36 cellular contexts compared by ENCODE assay signal in the genomic region with DNA sequence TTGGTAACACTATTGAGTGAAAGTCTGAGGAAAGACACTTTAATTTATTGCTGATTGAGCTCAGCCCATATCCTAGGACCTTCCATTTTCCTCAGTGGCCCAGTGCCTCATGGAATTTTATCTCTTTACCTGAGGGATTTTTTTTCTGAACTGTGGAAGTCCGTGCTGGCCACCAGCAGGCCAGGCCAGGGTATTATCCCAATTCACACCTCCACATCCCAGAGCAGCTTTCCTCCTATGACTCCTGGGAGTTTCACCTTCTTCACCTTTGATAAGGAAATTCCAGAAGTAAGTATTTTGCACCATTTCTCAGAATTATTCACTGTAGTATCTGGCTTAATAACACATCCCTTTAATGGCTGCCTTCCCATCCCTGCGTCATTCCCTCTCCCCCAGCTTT.
"Had no signal": no experiment of that assay in that cellular context is flagged by ENCODE, and none has a peak within 500 bp of the region (broad histone marks: within the 10 kb centered on the region; RNA-seq: fewer than 3 reads in every experiment).

No MANE protein-coding gene starts in this region.

- H3K4me3 Mint-ChIP-seq: activated B cell treated with CpG ODN at 0.5 μM for 24 hours; activated CD4-positive, alpha-beta memory T cell treated with anti-CD3 and anti-CD28 coated beads for 36 hours; activated CD4-positive, alpha-beta T cell treated with anti-CD3 and anti-CD28 coated beads, Interleukin-2, amount 10 ng/mL, durations not matched to agents 24 days and 14 days; activated CD8-positive, alpha-beta T cell treated with anti-CD3 and anti-CD28 coated beads for 36 hours; activated naive CD4-positive, alpha-beta T cell treated with anti-CD3 and anti-CD28 coated beads for 36 hours; activated naive CD8-positive, alpha-beta T cell; activated naive CD8-positive, alpha-beta T cell treated with anti-CD3 and anti-CD28 coated beads, Interleukin-2, amount 10 ng/mL, durations not matched to agents 7 days and 5 days; activated naive CD8-positive, alpha-beta T cell treated with anti-CD3 and anti-CD28 coated beads, Interleukin-2, amount 50 U/mL, for 24 hours; activated T-cell treated with anti-CD3 and anti-CD28 coated beads, Interleukin-2, amount 50 U/mL, for 4 hours; activated T-cell treated with anti-CD3 and anti-CD28 coated beads, Interleukin-2, amount 50 U/mL, for 72 hours; activated T-helper 1 cell treated with anti-CD3 and anti-CD28 coated beads, Interleukin-12 subunit alpha, Interleukin-12 subunit beta, Interleukin-2, Interleukin-4 antibody, amounts not matched to agents 30 ng/mL and 10 ng/mL and 1 ng/mL, durations not matched to agents 14 hours and 24 hours and 36 hours; activated T-helper 17 cell treated with anti-CD3 and anti-CD28 coated beads, Interleukin-2, amount 50 U/mL, for 72 hours; T-helper 1 cell treated with Interleukin-12 subunit alpha and Interleukin-12 subunit beta and Interleukin-4 antibody, amounts not matched to agents 30 μg/mL and 1 μg/mL, for 36 hours; T-helper 2 cell treated with Interferon-gamma antibody and Interleukin-4, amounts not matched to agents 5 μg/mL and 100 μg/mL, for 36 hours had no signal

- H3K36me3 ChIP-seq: brain microvascular endothelial cell, breast epithelium had no signal

- H3K4me3 ChIP-seq: body of pancreas, breast epithelium had no signal

- ATAC-seq: body of pancreas had no signal

- DNase-seq: activated B cell treated with CpG ODN at 0.5 μM for 24 hours; activated CD4-positive, alpha-beta memory T cell treated with anti-CD3 and anti-CD28 coated beads for 36 hours; activated CD4-positive, alpha-beta T cell treated with anti-CD3 and anti-CD28 coated beads for 4 hours; activated CD4-positive, alpha-beta T cell treated with anti-CD3 and anti-CD28 coated beads, Interleukin-2, amount 10 ng/mL, durations not matched to agents 24 days and 14 days; activated CD4-positive, alpha-beta T cell treated with anti-CD3 and anti-CD28 coated beads, Interleukin-2, amount 50 U/mL, for 1 hour; activated CD4-positive, alpha-beta T cell treated with anti-CD3 and anti-CD28 coated beads, Interleukin-2, amount 50 U/mL, for 4 hours; activated CD4-positive, CD25-positive, alpha-beta regulatory T cell treated with anti-CD3 and anti-CD28 coated beads, Interleukin-2, amount 50 U/mL, for 72 hours; activated CD8-positive, alpha-beta memory T cell treated with anti-CD3 and anti-CD28 coated beads, Interleukin-2, amount 50 U/mL, for 4 hours; activated CD8-positive, alpha-beta T cell treated with anti-CD3 and anti-CD28 coated beads for 36 hours; activated effector memory CD4-positive, alpha-beta T cell treated with anti-CD3 and anti-CD28 coated beads, Interleukin-2, amount 50 U/mL, for 16 hours; activated gamma-delta T cell treated with Interleukin-2 at 50 U/mL for 16 hours; activated naive CD4-positive, alpha-beta T cell; activated naive CD4-positive, alpha-beta T cell treated with anti-CD3 and anti-CD28 coated beads for 36 hours; activated naive CD4-positive, alpha-beta T cell treated with anti-CD3 and anti-CD28 coated beads, Interleukin-2, amount 50 U/mL, for 16 hours; activated naive CD8-positive, alpha-beta T cell treated with anti-CD3 and anti-CD28 coated beads, Interleukin-2, amount 10 ng/mL, durations not matched to agents 7 days and 5 days; activated naive CD8-positive, alpha-beta T cell treated with anti-CD3 and anti-CD28 coated beads, Interleukin-2, amount 50 U/mL, for 24 hours; activated T-cell treated with anti-CD3 and anti-CD28 coated beads for 4 hours; activated T-cell treated with anti-CD3 and anti-CD28 coated beads, Interleukin-2, amount 50 U/mL, for 1 hour; activated T-cell treated with anti-CD3 and anti-CD28 coated beads, Interleukin-2, amount 50 U/mL, for 4 hours; activated T-cell treated with anti-CD3 and anti-CD28 coated beads, Interleukin-2, amount 50 U/mL, for 72 hours; amygdala; anterior cingulate cortex; body of pancreas; brain microvascular endothelial cell; central memory CD4-positive, alpha-beta T cell; SW 1271; T-helper 1 cell; T-helper 2 cell; T-helper 9 cell had no signal

- H3K27ac Mint-ChIP-seq: activated B cell treated with CpG ODN at 0.5 μM for 24 hours; activated CD4-positive, alpha-beta memory T cell treated with anti-CD3 and anti-CD28 coated beads for 36 hours; activated CD4-positive, alpha-beta T cell treated with anti-CD3 and anti-CD28 coated beads, Interleukin-2, amount 10 ng/mL, durations not matched to agents 24 days and 14 days; activated CD8-positive, alpha-beta T cell treated with anti-CD3 and anti-CD28 coated beads for 36 hours; activated naive CD4-positive, alpha-beta T cell treated with anti-CD3 and anti-CD28 coated beads for 36 hours; activated naive CD8-positive, alpha-beta T cell; activated naive CD8-positive, alpha-beta T cell treated with anti-CD3 and anti-CD28 coated beads, Interleukin-2, amount 10 ng/mL, durations not matched to agents 7 days and 5 days; activated naive CD8-positive, alpha-beta T cell treated with anti-CD3 and anti-CD28 coated beads, Interleukin-2, amount 50 U/mL, for 24 hours; activated T-cell treated with anti-CD3 and anti-CD28 coated beads, Interleukin-2, amount 50 U/mL, for 72 hours; activated T-helper 1 cell treated with anti-CD3 and anti-CD28 coated beads, Interleukin-12 subunit alpha, Interleukin-12 subunit beta, Interleukin-2, Interleukin-4 antibody, amounts not matched to agents 30 ng/mL and 10 ng/mL and 1 ng/mL, durations not matched to agents 14 hours and 24 hours and 36 hours; activated T-helper 17 cell treated with anti-CD3 and anti-CD28 coated beads, Interleukin-2, amount 50 U/mL, for 72 hours; T-helper 1 cell treated with Interleukin-12 subunit alpha and Interleukin-12 subunit beta and Interleukin-4 antibody, amounts not matched to agents 30 μg/mL and 1 μg/mL, for 36 hours; T-helper 2 cell treated with Interferon-gamma antibody and Interleukin-4, amounts not matched to agents 5 μg/mL and 100 μg/mL, for 36 hours had no signal

- H3K36me3 Mint-ChIP-seq: activated CD4-positive, alpha-beta memory T cell treated with anti-CD3 and anti-CD28 coated beads for 36 hours had no signal

- H3K4me1 ChIP-seq: breast epithelium had no signal

- H3K27ac ChIP-seq: body of pancreas, brain microvascular endothelial cell, breast epithelium, VCaP had no signal

- H3K9me3 Mint-ChIP-seq: activated B cell treated with CpG ODN at 0.5 μM for 24 hours; activated CD4-positive, alpha-beta memory T cell treated with anti-CD3 and anti-CD28 coated beads for 36 hours; activated CD4-positive, alpha-beta T cell treated with anti-CD3 and anti-CD28 coated beads, Interleukin-2, amount 10 ng/mL, durations not matched to agents 24 days and 14 days; activated CD8-positive, alpha-beta T cell treated with anti-CD3 and anti-CD28 coated beads for 36 hours; activated naive CD4-positive, alpha-beta T cell treated with anti-CD3 and anti-CD28 coated beads for 36 hours; activated naive CD8-positive, alpha-beta T cell treated with anti-CD3 and anti-CD28 coated beads, Interleukin-2, amount 10 ng/mL, durations not matched to agents 7 days and 5 days; activated naive CD8-positive, alpha-beta T cell treated with anti-CD3 and anti-CD28 coated beads, Interleukin-2, amount 50 U/mL, for 24 hours; activated T-cell treated with anti-CD3 and anti-CD28 coated beads, Interleukin-2, amount 50 U/mL, for 4 hours; activated T-helper 1 cell treated with anti-CD3 and anti-CD28 coated beads, Interleukin-12 subunit alpha, Interleukin-12 subunit beta, Interleukin-2, Interleukin-4 antibody, amounts not matched to agents 30 ng/mL and 10 ng/mL and 1 ng/mL, durations not matched to agents 14 hours and 24 hours and 36 hours; activated T-helper 17 cell treated with anti-CD3 and anti-CD28 coated beads, Interleukin-2, amount 50 U/mL, for 72 hours; T-helper 1 cell treated with Interleukin-12 subunit alpha and Interleukin-12 subunit beta and Interleukin-4 antibody, amounts not matched to agents 30 μg/mL and 1 μg/mL, for 36 hours; T-helper 2 cell treated with Interferon-gamma antibody and Interleukin-4, amounts not matched to agents 5 μg/mL and 100 μg/mL, for 36 hours had no signal

- H3K9me3 ChIP-seq: body of pancreas, breast epithelium had no signal

- H3K27me3 ChIP-seq: body of pancreas, brain microvascular endothelial cell, breast epithelium had no signal

- H3K27me3 Mint-ChIP-seq: activated B cell treated with CpG ODN at 0.5 μM for 24 hours; activated CD4-positive, alpha-beta T cell treated with anti-CD3 and anti-CD28 coated beads, Interleukin-2, amount 10 ng/mL, durations not matched to agents 24 days and 14 days; activated CD8-positive, alpha-beta T cell treated with anti-CD3 and anti-CD28 coated beads for 36 hours; activated naive CD8-positive, alpha-beta T cell; activated naive CD8-positive, alpha-beta T cell treated with anti-CD3 and anti-CD28 coated beads, Interleukin-2, amount 10 ng/mL, durations not matched to agents 7 days and 5 days; activated naive CD8-positive, alpha-beta T cell treated with anti-CD3 and anti-CD28 coated beads, Interleukin-2, amount 50 U/mL, for 24 hours had no signal
